18 cellular contexts compared by ENCODE assay signal in the genomic region with DNA sequence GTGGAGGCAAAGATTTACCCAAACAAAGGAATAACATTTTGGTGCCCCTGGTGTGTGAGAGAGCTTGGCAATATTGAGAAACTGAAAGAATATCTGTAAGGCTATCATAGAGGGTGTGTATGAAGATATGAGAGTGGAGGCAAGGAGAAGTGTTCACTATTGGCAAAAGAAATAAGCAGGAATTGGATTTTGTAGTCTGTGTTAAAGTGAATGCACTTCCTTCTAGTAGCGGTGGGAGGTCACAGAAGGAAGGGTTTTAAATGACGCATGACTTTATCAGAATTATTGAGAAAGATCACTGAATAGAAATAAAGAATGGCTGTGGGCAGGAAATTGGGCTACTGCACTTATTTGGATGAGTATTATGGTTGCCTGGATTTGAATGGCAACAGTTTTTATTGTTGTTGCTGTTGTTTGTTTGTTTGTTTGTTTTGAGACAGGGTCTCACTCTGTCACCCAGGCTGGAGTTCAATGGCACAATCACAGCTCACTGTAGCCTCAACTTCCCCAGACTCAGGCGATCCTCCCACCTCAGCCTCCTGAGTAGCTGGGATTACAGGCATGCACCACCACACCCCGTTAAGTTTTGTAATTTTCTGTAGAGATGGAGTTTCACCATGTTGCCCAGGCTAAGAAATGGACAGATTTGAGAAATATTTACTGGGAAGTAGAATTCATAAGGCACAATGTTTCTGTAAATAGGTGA. TPM values are rescaled to one million over a fixed set of nuclear protein-coding genes. Genes with fewer than 3 reads are reported as not detected.
DNase-seq lines count a peak whose midpoint lies in the region; ATAC-seq and TF ChIP-seq lines count a peak whose summit lies in the region.
"Had no signal": no experiment of that assay in that cellular context is flagged by ENCODE, and none has a peak within 500 bp of the region (broad histone marks: within the 10 kb centered on the region; RNA-seq: fewer than 3 reads in every experiment).

No MANE protein-coding gene starts in this region.

- H3K9ac ChIP-seq in SK-N-SH (no peak overlapping the region), mammary epithelial cell (ENCODE audit: insufficient read depth, low read length) (no peak overlapping the region)
- H3K9ac ChIP-seq: BLaER1 had no signal

- 66% methylated on average over 4 of the region's 4 CpGs for WGBS in SK-N-SH (ENCODE audit: low lambda C conversion rate)
- 91% methylated on average over 4 of the region's 4 CpGs for WGBS in mammary epithelial cell (ENCODE audit: low coverage, missing lambda C conversion rate)

- DNase-seq in SK-N-SH (no peak), OCI-LY7 (ENCODE audit: low spot score) (no peak), mesenteric fat pad (ENCODE audit: low spot score) (no peak), mammary epithelial cell (no peak)
- DNase-seq: CD4-positive, alpha-beta T cell; CD8-positive, alpha-beta memory T cell; DMS 273 treated with DMSO at 0.1 percent for 48 hours; DMS79; GF-D8; GOT3; HFFc6 had no signal

- H3K4me2 ChIP-seq in SK-N-SH (no peak overlapping the region), OCI-LY7 (ENCODE audit: low read length) (0 out of 2 replicates have a peak overlapping the region, but pooled peaks have one; percentile 21), mammary epithelial cell (ENCODE audit: insufficient read depth, low read depth, low read length) (no peak overlapping the region)
- H3K4me2 ChIP-seq: BLaER1 had no signal

- POLR2A ChIA-PET in SK-N-SH (lab: Yijun Ruan, JAX) (no interaction called here), OCI-LY7 (lab: Charles Lee) (interaction anchor here (1.1 to 3.2 kb wide), 6 partner anchors 7 to 17 kb away, joined by 3 to 13 read pairs (median 4); a partner anchor contains a TSS)

- no peak for TF ChIP-seq EP300 in SK-N-SH (IDR thresholded peaks at IDR 0.05; ENCODE audit: borderline replicate concordance in 1 of 2, low read depth in 1 of 2, low read length in 1 of 2)

- CTCF ChIA-PET in SK-N-SH (lab: Yijun Ruan, JAX) (no interaction called here), OCI-LY7 (lab: Charles Lee; ENCODE audit: unreplicated experiment) (no interaction called here), mammary epithelial cell (lab: Charles Lee; ENCODE audit: low non-redundant PET) (no interaction called here)

- TF ChIP-seq CTCF in SK-N-SH (IDR thresholded peaks at IDR 0.05): no peak
- no peak for TF ChIP-seq CTCF in OCI-LY7 (conservative IDR thresholded peaks at IDR 0.05; ENCODE audit: low read length)
- TF ChIP-seq CTCF in neutrophil (IDR thresholded peaks at IDR 0.05): no peak
- no peak for TF ChIP-seq CTCF in mammary epithelial cell (conservative IDR thresholded peaks at IDR 0.05 in 1 of 2, IDR thresholded peaks at IDR 0.05 in 1 of 2; ENCODE audit: extremely low read depth in 1 of 2, insufficient read depth in 1 of 2, low read depth in 1 of 2, low read length in 2 of 2)

- no peaks in the 10 kb centered on the region for H4K20me1 ChIP-seq in SK-N-SH (ENCODE audit: insufficient read depth)
- no peaks in the 10 kb centered on the region for H4K20me1 ChIP-seq in OCI-LY7 (ENCODE audit: insufficient read depth, low read length)
- no peaks in the 10 kb centered on the region for H4K20me1 ChIP-seq in mammary epithelial cell (ENCODE audit: insufficient read depth, low read length)
- H4K20me1 ChIP-seq: BLaER1 had no signal

- H3K36me3 ChIP-seq in SK-N-SH (replicated peaks in 1 of 2; ENCODE audit: control insufficient read depth in 1 of 2, insufficient read depth in 2 of 2, low read length in 1 of 2) (peaks cover 0 to 29% of the 10 kb centered on the region in 2 experiments), OCI-LY7 (ENCODE audit: insufficient read depth, low read length) (peaks cover 86% of the 10 kb centered on the region), neutrophil (peaks cover 29% of the 10 kb centered on the region), mammary epithelial cell (ENCODE audit: insufficient read depth, low read length) (no peaks in the 10 kb centered on the region)
- H3K36me3 ChIP-seq: BLaER1, HAP-1 had no signal

- dilution Hi-C loops in mammary epithelial cell (cut with HindIII; ENCODE audit: low sequenced_read_pairs): no loop called here

- H3K27ac ChIP-seq in SK-N-SH (ENCODE audit: low read depth in 2 of 2, low read length in 1 of 2): no peak overlapping the region
- peak overlapping the region; percentile 19 for H3K27ac ChIP-seq in OCI-LY7 (ENCODE audit: low read depth, low read length, poor library complexity, severe bottlenecking)
- H3K27ac ChIP-seq in neutrophil: peak overlapping the region; percentile 86
- no peak overlapping the region for H3K27ac ChIP-seq in mammary epithelial cell (ENCODE audit: insufficient read depth, low read depth, low read length)
- H3K27ac ChIP-seq: 22Rv1, BLaER1 had no signal

- H3K9me3 ChIP-seq in SK-N-SH (no peaks in the 10 kb centered on the region), OCI-LY7 (ENCODE audit: low read length) (peaks cover 17% of the 10 kb centered on the region; the same call in 1 of the 2 replicates), neutrophil (no peaks in the 10 kb centered on the region), mammary epithelial cell (replicated peaks; ENCODE audit: insufficient read depth, low read length) (no peaks in the 10 kb centered on the region)
- H3K9me3 ChIP-seq: HAP-1 had no signal

- no peak overlapping the region for H3K4me3 ChIP-seq in SK-N-SH (ENCODE audit: low read depth in 2 of 2, low read length in 1 of 2)
- H3K4me3 ChIP-seq in OCI-LY7 (ENCODE audit: low read depth, low read length, poor library complexity, severe bottlenecking): no peak overlapping the region
- H3K4me3 ChIP-seq in neutrophil (ENCODE audit: low read depth in 1 of 2, low read length in 1 of 2): peak overlapping the region in 1 of 2 experiments; percentile 22
- no peak overlapping the region for H3K4me3 ChIP-seq in mammary epithelial cell (replicated peaks in 1 of 3; ENCODE audit: insufficient read depth in 1 of 3, low read depth in 2 of 3, low read length in 3 of 3)
- H3K4me3 ChIP-seq: BLaER1, HAP-1 had no signal

- no peaks in the 10 kb centered on the region for H3F3A ChIP-seq in SK-N-SH (replicated peaks; ENCODE audit: insufficient read depth)

- no peaks in the 10 kb centered on the region for H3K79me2 ChIP-seq in SK-N-SH (ENCODE audit: insufficient read depth)
- H3K79me2 ChIP-seq in OCI-LY7 (ENCODE audit: insufficient read depth, low read depth, low read length): peaks cover 50% of the 10 kb centered on the region; the same call in 1 of the 2 replicates
- H3K79me2 ChIP-seq in mammary epithelial cell (ENCODE audit: insufficient read depth, low read length): no peaks in the 10 kb centered on the region

- H3K4me1 ChIP-seq in SK-N-SH (ENCODE audit: control insufficient read depth in 1 of 2, insufficient read depth in 2 of 2, low read depth in 1 of 2, low read length in 1 of 2): no peaks in the 10 kb centered on the region; a peak in 1 of 4 replicates
- H3K4me1 ChIP-seq in OCI-LY7 (ENCODE audit: insufficient read depth, low read length, poor library complexity, severe bottlenecking): peaks cover 65% of the 10 kb centered on the region
- peaks cover 19 to 46% of the 10 kb centered on the region in 2 experiments for H3K4me1 ChIP-seq in neutrophil (ENCODE audit: control insufficient read depth in 1 of 2, insufficient read depth in 1 of 2, low read depth in 1 of 2, low read length in 1 of 2)
- no peaks in the 10 kb centered on the region for H3K4me1 ChIP-seq in mammary epithelial cell (ENCODE audit: insufficient read depth, low read length)
- H3K4me1 ChIP-seq: HAP-1 had no signal

- in situ Hi-C loops in mammary epithelial cell (cut with MboI; ENCODE audit: low sequenced_read_pairs in 2 of 2): no loop called here

- TF ChIP-seq RAD21 in SK-N-SH (IDR thresholded peaks at IDR 0.05; ENCODE audit: low read length): no peak

- ATAC-seq in SK-N-SH treated with all-trans-retinoic acid at 6 μM for 48 hours (no peak), HG02870 (IDR thresholded peaks at IDR 0.05; ENCODE audit: unreplicated experiment) (no peak), GM21825 (IDR thresholded peaks at IDR 0.05; ENCODE audit: unreplicated experiment) (no peak)

- H3K9me2 ChIP-seq in SK-N-SH (no peaks in the 10 kb centered on the region), OCI-LY7 (ENCODE audit: insufficient read depth, low read length) (no peaks in the 10 kb centered on the region)

- H2AFZ ChIP-seq in SK-N-SH (ENCODE audit: low read depth) (no peak overlapping the region), OCI-LY7 (ENCODE audit: low read length) (no peak overlapping the region), mammary epithelial cell (ENCODE audit: low read depth, low read length) (no peak overlapping the region)

- H3K27me3 ChIP-seq in SK-N-SH (ENCODE audit: insufficient read depth) (no peaks in the 10 kb centered on the region), neutrophil (no peaks in the 10 kb centered on the region), mammary epithelial cell (ENCODE audit: insufficient read depth, low read length) (peaks cover 2% of the 10 kb centered on the region)
- H3K27me3 ChIP-seq: BLaER1 had no signal

- BruUV-seq in OCI-LY7 (replicated peaks; lab: Mats Ljungman, UMichigan): no TSS peak
- no TSS peak for BruUV-seq in mammary epithelial cell (replicated peaks; lab: Mats Ljungman, UMichigan)

- intact Hi-C loops in OCI-LY7 (cut with micrococcal nuclease; ENCODE audit: unreplicated experiment): no loop called here
- intact Hi-C loops in mammary epithelial cell (cut with micrococcal nuclease): no loop called here

TF ChIP-seq in SK-N-SH, 30 proteins besides CTCF, POLR2A, EP300 and RAD21 (continues in another document):
- TF ChIP-seq TAF1 (IDR thresholded peaks at IDR 0.05; ENCODE audit: borderline replicate concordance, low read depth, low read length) (no peak), GATA2 (CRISPR knock-in tag; IDR thresholded peaks at IDR 0.05) (no peak), GABPA (IDR thresholded peaks at IDR 0.05; ENCODE audit: low read depth) (no peak), POLR2AphosphoS5 (IDR thresholded peaks at IDR 0.05; ENCODE audit: low read depth, low read length) (peak; percentile 14; the same call in 1 of the 2 replicates), RFX5 (IDR thresholded peaks at IDR 0.05; ENCODE audit: low read length) (no peak)

TF ChIP-seq in SK-N-SH treated with all-trans-retinoic acid at 6 μM for 48 hours, 23 proteins besides CTCF, POLR2A, EP300 and RAD21 (continues in another document):
- TF ChIP-seq RARB (CRISPR knock-in tag; IDR thresholded peaks at IDR 0.05): no peak
- TF ChIP-seq ZFP3 (CRISPR knock-in tag; IDR thresholded peaks at IDR 0.05): no peak
- no peak for TF ChIP-seq ZNF70 (CRISPR knock-in tag; IDR thresholded peaks at IDR 0.05)

RNA-seq across cellular contexts. Expression of a gene that starts 16.3 kb away (rescaled TPM):
- polyA plus RNA-seq in SK-N-SH (2012; rRNA removed): 167 and 286 TPM in 2 replicates
- polyA plus RNA-seq in SK-N-SH (2012; cell fraction: cytosol; rRNA removed): 264 and 284 TPM in 2 replicates
- 123 and 209 TPM in 2 replicates for polyA plus RNA-seq in SK-N-SH (2012; cell fraction: nucleus; rRNA removed)
- total RNA-seq in OCI-LY7 (2014; rRNA removed; shearing (Covaris generic)): 118 TPM in 2 replicates
- total RNA-seq in OCI-LY7 (2022): 84.4 and 117 TPM in 2 replicates
- total RNA-seq in mesenteric fat pad: 138 TPM
- total RNA-seq in mammary epithelial cell: 10 to 100 TPM; 22.5 to 94.5 TPM
- 8.4 TPM for polyA plus RNA-seq in mammary epithelial cell
- polyA minus RNA-seq in mammary epithelial cell: not detected

Comparison
In these comparisons a context has a peak if more than half of its experiments do, and no peak if none do; other contexts are left out.
1. H3K27ac ChIP-seq: peak in OCI-LY7 (single experiment) and neutrophil (single experiment); none in SK-N-SH (0 of 2) and mammary epithelial cell (single experiment).